13 cellular contexts compared by ENCODE assay signal in the genomic region with DNA sequence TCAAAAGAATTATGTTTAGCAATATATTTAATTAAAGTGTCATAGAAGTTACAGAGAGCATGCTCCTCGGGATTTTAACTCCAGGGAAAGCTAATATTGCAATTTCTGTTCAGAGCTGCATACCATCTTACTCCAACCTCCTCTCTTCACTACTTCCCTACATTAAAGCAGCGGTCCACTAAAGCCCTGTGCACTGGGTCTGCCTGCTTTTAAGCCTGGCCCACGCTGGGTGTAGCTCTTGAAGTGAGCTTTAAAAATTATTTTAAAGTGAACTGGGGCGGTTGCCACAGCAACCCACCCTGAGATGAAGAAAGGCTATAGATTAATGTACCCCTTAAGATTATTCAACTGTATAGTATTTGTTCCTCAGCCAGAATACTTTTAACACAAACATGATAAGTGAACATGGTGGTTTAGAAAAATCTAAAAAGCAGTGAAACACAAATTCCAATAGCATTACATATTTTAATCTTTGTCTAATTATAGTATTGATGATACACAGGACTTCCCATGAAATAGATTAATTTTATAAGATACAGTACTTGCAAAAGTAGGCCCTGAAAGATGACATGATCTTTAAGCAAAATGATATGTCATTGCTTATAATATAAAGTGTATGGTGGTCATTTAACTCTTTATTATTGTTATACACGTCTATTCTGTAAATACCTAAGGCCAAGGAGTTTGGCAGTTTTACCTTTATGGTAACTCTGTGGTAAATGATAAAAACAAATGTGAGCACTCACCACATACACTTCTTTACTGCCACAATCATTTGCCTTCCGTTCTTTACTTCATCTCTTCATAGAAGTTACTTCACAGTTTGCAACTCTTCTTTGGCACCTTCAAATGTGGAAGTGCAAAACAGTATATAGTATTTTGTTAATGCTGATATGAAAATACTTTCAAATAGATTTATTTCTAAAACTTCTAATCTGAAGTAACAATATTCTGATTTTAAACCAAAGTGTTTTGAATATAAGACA. TPM values are rescaled to one million over a fixed set of nuclear protein-coding genes. Genes with fewer than 3 reads are reported as not detected.
A peak's percentile ranks its signal among the peaks of the same experiment; 100 is the strongest.
DNase-seq lines count a peak whose midpoint lies in the region; ATAC-seq, FAIRE-seq and TF ChIP-seq lines count a peak whose summit lies in the region.
"Had no signal": no experiment of that assay in that cellular context is flagged by ENCODE, and none has a peak within 500 bp of the region (broad histone marks: within the 10 kb centered on the region; RNA-seq: fewer than 3 reads in every experiment).

No MANE protein-coding gene starts in this region.

- no peaks in the 10 kb centered on the region for H3K27me3 ChIP-seq in GM12878 (replicated peaks in 1 of 2; ENCODE audit: control insufficient read depth in 2 of 2, insufficient read depth in 2 of 2, low read length in 1 of 2)
- peaks cover 79% of the 10 kb centered on the region for H3K27me3 ChIP-seq in BE2C

- TF ChIP-seq CTCF in GM12864 (IDR thresholded peaks at IDR 0.05; ENCODE audit: low read depth, low read length, missing control alignments) = no peak
- TF ChIP-seq CTCF in GM12878 (IDR thresholded peaks at IDR 0.05 in 2 of 3, conservative IDR thresholded peaks at IDR 0.05 in 1 of 3; ENCODE audit: control insufficient read depth in 2 of 3, extremely low read depth in 1 of 3, insufficient read depth in 1 of 3, low read depth in 3 of 3, low read length in 3 of 3) = no peak
- no peak for TF ChIP-seq CTCF in BE2C (IDR thresholded peaks at IDR 0.05; ENCODE audit: low read depth, low read length)

- no peak for TF ChIP-seq EP300 in GM12878 (IDR thresholded peaks at IDR 0.05; ENCODE audit: borderline replicate concordance in 1 of 2, control insufficient read depth in 1 of 2, low read depth in 2 of 2, low read length in 2 of 2)

- TF ChIP-seq RAD21 in GM12878 (IDR thresholded peaks at IDR 0.05; ENCODE audit: insufficient read depth, low read depth, low read length) = peak; percentile 11; the same call in 1 of the 2 replicates

- RAD21 ChIA-PET in GM12878 (lab: Charles Lee; ENCODE audit: unreplicated experiment) = interaction anchor here (1.0 to 7.9 kb wide), 17 partner anchors 11 to 415 kb away, joined by 3 to 82 read pairs (median 4); no protein-coding TSS in a partner anchor

- H3K27ac ChIP-seq in GM12878 (ENCODE audit: control insufficient read depth, insufficient read depth) = peak overlapping the region; percentile 98
- H3K27ac ChIP-seq: neutrophil had no signal

- H3K36me3 ChIP-seq in GM12878 (ENCODE audit: control insufficient read depth in 2 of 2, insufficient read depth in 2 of 2, low read length in 1 of 2) (no peaks in the 10 kb centered on the region), BE2C (no peaks in the 10 kb centered on the region)
- H3K36me3 ChIP-seq: neutrophil had no signal

- WGBS in GM12878 (ENCODE audit: insufficient coverage, insufficient replicate concordance, low lambda C conversion rate, missing lambda C conversion rate) = under 1% methylated on average over 6 of the region's 6 CpGs

- no peaks in the 10 kb centered on the region for H4K20me1 ChIP-seq in GM12878 (ENCODE audit: control insufficient read depth, insufficient read depth)

- peak overlapping the region; percentile 99 for H3K9ac ChIP-seq in GM12878 (ENCODE audit: control insufficient read depth, insufficient read depth, low read length)

- H3K4me2 ChIP-seq in GM12878 (ENCODE audit: control insufficient read depth, insufficient read depth) = peak overlapping the region; percentile 64

- CTCF ChIA-PET in GM12878 (lab: Yijun Ruan, JAX) = interaction anchor here (1.0 to 4.5 kb wide), 5 partner anchors 154 to 195 kb away, joined by 3 to 24 read pairs (median 3); no protein-coding TSS in a partner anchor

- POLR2A ChIA-PET in GM12878 (lab: Charles Lee) = interaction anchor here (0.6 to 1.4 kb wide), 5 partner anchors 12 to 550 kb away, joined by 3 to 4 read pairs (median 3); no protein-coding TSS in a partner anchor

- SMC1A ChIA-PET in GM12878 (lab: Charles Lee; ENCODE audit: uncharacterized antibody, unreplicated experiment) = interaction anchor here (1.0 to 8.1 kb wide), 12 partner anchors 11 to 415 kb away, joined by 3 to 182 read pairs (median 4); no protein-coding TSS in a partner anchor

- in situ Hi-C loops in GM12878 (cut with MboI) = loop anchor here (5.0 to 10.0 kb wide), 3 partner anchors 150 to 548 kb away; no protein-coding TSS in a partner anchor

- H3K9me3 ChIP-seq in GM12878 (replicated peaks; ENCODE audit: control insufficient read depth, insufficient read depth, low read length) = no peaks in the 10 kb centered on the region
- no peaks in the 10 kb centered on the region for H3K9me3 ChIP-seq in BE2C
- H3K9me3 ChIP-seq: neutrophil had no signal

- DNase-seq in GM12864 (ENCODE audit: low read depth) = no peak
- no peak for DNase-seq in GM12878 (ENCODE audit: low read depth, low spot score)
- peak; percentile 56 for DNase-seq in pons (ENCODE audit: low spot score)
- DNase-seq in BE2C = no peak
- DNase-seq in HT-29 (ENCODE audit: low spot score) = no peak
- no peak for DNase-seq in NCI-H1694 treated with DMSO at 0.1 percent for 48 hours (lab: John Stamatoyannopoulos, UW)
- DNase-seq: activated T-cell treated with anti-CD3 and anti-CD28 coated beads, Interleukin-2, amount 50 U/mL, for 24 hours; CD8-positive, alpha-beta memory T cell; cortex of kidney; NCI-H524 had no signal

- peak; percentile 25 for ATAC-seq in HG02943 (IDR thresholded peaks at IDR 0.05; ENCODE audit: low read depth, unreplicated experiment)
- peak; percentile 13 for ATAC-seq in GM12878
- no peak for ATAC-seq in GM18873 (IDR thresholded peaks at IDR 0.05; ENCODE audit: low FRiP score, unreplicated experiment)

- FAIRE-seq in GM12878 (lab: Jason Lieb, UNC) = peak; percentile 62

- peaks cover 3% of the 10 kb centered on the region for H3K4me1 ChIP-seq in GM12878 (ENCODE audit: control insufficient read depth, insufficient read depth, low read length)
- no peaks in the 10 kb centered on the region for H3K4me1 ChIP-seq in BE2C

- BruUV-seq in GM12878 (replicated peaks; lab: Mats Ljungman, UMichigan) = no TSS peak

- peaks cover 98% of the 10 kb centered on the region for H3K79me2 ChIP-seq in GM12878 (ENCODE audit: control insufficient read depth, insufficient read depth, low read length)

- intact Hi-C loops in GM12878 (cut with micrococcal nuclease; ENCODE audit: unreplicated experiment) = loop anchor here (5.0 to 10.0 kb wide), 4 partner anchors 195 to 1298 kb away; no protein-coding TSS in a partner anchor

- peak overlapping the region; percentile 37 for H2AFZ ChIP-seq in GM12878 (ENCODE audit: control insufficient read depth, low read depth, low read length)

- peak overlapping the region; percentile 39 for H3K4me3 ChIP-seq in GM12864 (ENCODE audit: low read depth, low read length)
- peak overlapping the region; percentile 87 for H3K4me3 ChIP-seq in GM12878
- H3K4me3 ChIP-seq in BE2C (ENCODE audit: low read depth, low read length) = no peak overlapping the region

- 0 out of 2 replicates have a peak, but pooled peaks have one; percentile 37 for TF ChIP-seq POLR2A in GM12878 (IDR thresholded peaks at IDR 0.05; ENCODE audit: low read depth, low read length)

TF ChIP-seq in GM12878, 131 proteins besides CTCF, POLR2A, EP300 and RAD21 (continues in another document):
- TF ChIP-seq KAT2A (conservative IDR thresholded peaks at IDR 0.05; ENCODE audit: control insufficient read depth, low read depth, low read length) = no peak
- 0 out of 2 replicates have a peak, but pooled peaks have one; percentile 44 for TF ChIP-seq CBX5 (IDR thresholded peaks at IDR 0.05; ENCODE audit: low read depth)
- TF ChIP-seq TCF3 (IDR thresholded peaks at IDR 0.05; ENCODE audit: borderline replicate concordance, insufficient read depth, low read depth, low read length) = no peak
- no peak for TF ChIP-seq MEF2B (IDR thresholded peaks at IDR 0.05; ENCODE audit: partially characterized antibody, poor library complexity, severe bottlenecking)
- no peak for TF ChIP-seq E2F8 (IDR thresholded peaks at IDR 0.05; ENCODE audit: low read depth, partially characterized antibody)
- no peak for TF ChIP-seq HCFC1 (IDR thresholded peaks at IDR 0.05; ENCODE audit: low read length)

RNA-seq across cellular contexts. Expression of gene MEF2C, which starts 4.1 kb away (rescaled TPM):
- 839 and 919 TPM in 2 replicates for total RNA-seq in GM12878 (2013; cell fraction: nucleolus; rRNA removed)
- total RNA-seq in GM12878 (2014; rRNA removed) (175 and 219 TPM in 2 replicates), GM12878 (2014; rRNA removed; fragmentation: Illumina TruSeq; extraction: Trizol) (220 and 236 TPM in 2 replicates), GM12878 (2021) (207 and 225 TPM in 2 replicates)
- polyA plus RNA-seq in GM12878 (2011; ENCODE audit: low read depth) = 89.3 TPM
- polyA plus RNA-seq in GM12878 (2011; rRNA removed) (105 and 125 TPM in 2 replicates), GM12878 (2014; fragmentation: Illumina TruSeq; extraction: Trizol) (209 and 260 TPM in 2 replicates), GM12878 (2014; fragmentation: Nextera tagmentation; extraction: Ambion mirVana) (100 to 1,000 TPM; 143 to 147 TPM), GM12878 (2014; rRNA removed) (99.5 and 104 TPM in 2 replicates), GM12878 (2016; fragmentation: Nextera tagmentation; extraction: Ambion mirVana) (100 to 1,000 TPM; 186 to 199 TPM)
- 139 and 145 TPM in 2 replicates for polyA plus RNA-seq in GM12878 (2011; cell fraction: cytosol; rRNA removed)
- 105 and 117 TPM in 2 replicates for polyA plus RNA-seq in GM12878 (2011; cell fraction: nucleus; rRNA removed)
- polyA plus RNA-seq in GM12878 (2012) = 115 and 139 TPM in 2 replicates
- 323 and 371 TPM in 2 replicates for polyA minus RNA-seq in GM12878 (2011; rRNA and poly(A)+ RNA removed)
- 81.9 and 107 TPM in 2 replicates for polyA minus RNA-seq in GM12878 (2011; cell fraction: cytosol; rRNA and poly(A)+ RNA removed)
- polyA minus RNA-seq in GM12878 (2011; cell fraction: nucleus; rRNA and poly(A)+ RNA removed) = 194 and 315 TPM in 2 replicates
- polyA plus RNA-seq in BE2C (2012; ENCODE audit: insufficient read depth, insufficient read length, low read depth) = not detected
- total RNA-seq in HT-29 (2014; rRNA removed; shearing (Covaris generic)) = 0.08 and 0.46 TPM in 2 replicates
- polyA plus RNA-seq: CD8-positive, alpha-beta memory T cell had no signal

Comparison
In these comparisons a context has a peak if more than half of its experiments do, and no peak if none do; other contexts are left out.
1. RNA of gene MEF2C, which starts 4.1 kb away (total RNA-seq): 175 to 919 TPM in GM12878; 0.08 to 0.46 TPM in HT-29; every median in the first group is over 100 times any median in the second.